14 cellular contexts compared by ENCODE assay signal in the genomic region with DNA sequence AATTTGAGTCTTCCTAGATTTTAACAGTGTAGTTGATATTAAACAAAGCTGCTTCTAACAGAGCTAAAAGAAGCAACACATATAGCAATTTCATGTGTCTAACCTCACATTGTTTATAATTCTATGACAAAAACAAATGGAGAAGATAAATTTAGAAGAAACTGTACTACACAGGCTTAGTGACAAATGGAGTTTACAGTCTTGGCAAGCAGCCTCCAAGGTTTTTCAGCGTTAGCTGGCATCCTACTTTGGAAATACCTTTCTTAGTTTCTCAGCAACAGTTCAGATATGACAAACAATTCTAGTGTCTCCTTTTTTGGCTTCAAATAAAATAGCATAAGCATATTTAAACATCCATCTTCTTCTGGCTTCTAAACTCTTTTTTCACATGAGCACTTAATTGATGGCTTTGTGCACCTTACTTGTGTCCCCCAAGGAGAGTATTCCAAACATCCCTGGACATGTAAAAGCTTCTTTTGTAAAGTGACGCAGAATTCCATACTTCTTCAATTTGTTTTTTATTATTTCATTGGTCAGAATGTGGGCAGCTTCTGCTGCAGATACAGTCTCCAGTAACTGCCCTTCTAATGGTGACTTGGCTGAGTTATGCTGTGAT.
A peak's percentile ranks its signal among the peaks of the same experiment; 100 is the strongest.
DNase-seq lines count a peak whose midpoint lies in the region; ATAC-seq and TF ChIP-seq lines count a peak whose summit lies in the region.
"Had no signal": no experiment of that assay in that cellular context is flagged by ENCODE, and none has a peak within 500 bp of the region (broad histone marks: within the 10 kb centered on the region; RNA-seq: fewer than 3 reads in every experiment).

No MANE protein-coding gene starts in this region.

- H3K4me3 ChIP-seq in fibroblast of villous mesenchyme (ENCODE audit: low read depth, low read length), result no peak overlapping the region
- H3K4me3 ChIP-seq in stomach, result no peak overlapping the region
- H3K4me3 ChIP-seq: BLaER1 treated with 17β-estradiol and CSF1 and Interleukin-3, amounts not matched to agents 10 nM and 100 nM; SJCRH30 had no signal

- H3K36me3 Mint-ChIP-seq in WTC11, result peaks cover 15% of the 10 kb centered on the region
- H3K36me3 Mint-ChIP-seq: activated naive CD8-positive, alpha-beta T cell had no signal

- intact Hi-C loops in stomach (cut with DNase I; ENCODE audit: low total_unique reads), result no loop called here

- no peak for TF ChIP-seq EP300 in stomach (IDR thresholded peaks at IDR 0.05)

- H3K27ac Mint-ChIP-seq in WTC11, result no peak overlapping the region
- H3K27ac Mint-ChIP-seq: activated naive CD8-positive, alpha-beta T cell had no signal

- no peaks in the 10 kb centered on the region for H3K36me3 ChIP-seq in stomach
- H3K36me3 ChIP-seq: BLaER1 treated with 17β-estradiol and CSF1 and Interleukin-3, amounts not matched to agents 10 nM and 100 nM; SJCRH30 had no signal

- H3K27me3 ChIP-seq in stomach, result no peaks in the 10 kb centered on the region
- H3K27me3 ChIP-seq: BLaER1 treated with 17β-estradiol and CSF1 and Interleukin-3, amounts not matched to agents 10 nM and 100 nM; SJCRH30 had no signal

- H3K27me3 Mint-ChIP-seq in WTC11 (ENCODE audit: low read depth), result no peaks in the 10 kb centered on the region; the same call in 1 of the 2 replicates
- H3K27me3 Mint-ChIP-seq: activated naive CD8-positive, alpha-beta T cell had no signal

- H3K27ac ChIP-seq in VCaP, result peak overlapping the region; percentile 13
- H3K27ac ChIP-seq in stomach, result peak overlapping the region in 3 of 5 donors; percentile 10 to 74 (median 64)
- H3K27ac ChIP-seq: BLaER1 treated with 17β-estradiol and CSF1 and Interleukin-3, amounts not matched to agents 10 nM and 100 nM; SJCRH30 had no signal

- CTCF ChIA-PET in WTC11 (lab: Charles Lee), result no interaction called here

- no peak for TF ChIP-seq POLR2A in stomach (IDR thresholded peaks at IDR 0.05)

- ATAC-seq in WTC11 (no peak), HG03565 (IDR thresholded peaks at IDR 0.05; ENCODE audit: unreplicated experiment) (no peak), HG02870 (IDR thresholded peaks at IDR 0.05; ENCODE audit: unreplicated experiment) (no peak)
- ATAC-seq: stimulated activated naive CD8-positive, alpha-beta T cell treated with anti-CD3 and anti-CD28 coated beads, Interleukin-15, Interleukin-2, amounts not matched to agents 100 U/mL and 50 U/mL, for 24 hours had no signal

- 53 to 72% (median 58%) methylated on average over 2 of the region's 2 CpGs for WGBS in stomach, 5 donors

- no peaks in the 10 kb centered on the region for H3K9me3 ChIP-seq in stomach
- H3K9me3 ChIP-seq: SJCRH30 had no signal

- peaks cover 4% of the 10 kb centered on the region for H3K4me1 Mint-ChIP-seq in WTC11

- DNase-seq in GM04503 (ENCODE audit: low read depth) (peak; percentile 8), fibroblast of villous mesenchyme (ENCODE audit: low read depth) (peak; percentile 27), stomach (no peak), WTC11 (ENCODE audit: low spot score) (no peak)
- DNase-seq: cerebellar nuclear complex; NCI-H1436 treated with DMSO at 0.1 percent for 48 hours; posterior cingulate gyrus; SJCRH30; stimulated activated naive CD8-positive, alpha-beta T cell treated with anti-CD3 and anti-CD28 coated beads, Interleukin-15, Interleukin-2, amounts not matched to agents 100 U/mL and 50 U/mL, for 24 hours had no signal

- peaks cover 29% of the 10 kb centered on the region for H3K9me3 Mint-ChIP-seq in WTC11

- POLR2A ChIA-PET in WTC11 (lab: Charles Lee), result no interaction called here

- peaks cover 0 to 9% (median 0%) of the 10 kb centered on the region in 4 donors for H3K4me1 ChIP-seq in stomach
- H3K4me1 ChIP-seq: BLaER1 treated with 17β-estradiol and CSF1 and Interleukin-3, amounts not matched to agents 10 nM and 100 nM; SJCRH30 had no signal

- H3K4me3 Mint-ChIP-seq in WTC11, result no peak overlapping the region
- H3K4me3 Mint-ChIP-seq: activated naive CD8-positive, alpha-beta T cell had no signal

- no peak for TF ChIP-seq CTCF in VCaP (conservative IDR thresholded peaks at IDR 0.05)
- TF ChIP-seq CTCF in fibroblast of villous mesenchyme (IDR thresholded peaks at IDR 0.05; ENCODE audit: insufficient read depth, low read depth, low read length), result no peak
- TF ChIP-seq CTCF in stomach (IDR thresholded peaks at IDR 0.05), result no peak
- TF ChIP-seq CTCF in WTC11 (IDR thresholded peaks at IDR 0.05), result no peak

TF ChIP-seq in WTC11, 78 proteins besides CTCF, POLR2A, EP300 and RAD21:
- TF ChIP-seq USF2 (CRISPR knock-in tag; IDR thresholded peaks at IDR 0.05), result no peak
- no peak for TF ChIP-seq MYBL2 (CRISPR knock-in tag; IDR thresholded peaks at IDR 0.05)
- TF ChIP-seq TCF7 (CRISPR knock-in tag; IDR thresholded peaks at IDR 0.05; ENCODE audit: low read depth), result no peak
- TF ChIP-seq NR2C2 (CRISPR knock-in tag; IDR thresholded peaks at IDR 0.05), result no peak
- TF ChIP-seq FOXP1 (CRISPR knock-in tag; IDR thresholded peaks at IDR 0.05; ENCODE audit: borderline replicate concordance), result no peak
- TF ChIP-seq MXD4 (CRISPR knock-in tag; IDR thresholded peaks at IDR 0.05; ENCODE audit: borderline replicate concordance), result no peak
- TF ChIP-seq ZNF263 (CRISPR knock-in tag; IDR thresholded peaks at IDR 0.05; ENCODE audit: low read depth), result no peak
- TF ChIP-seq FOXJ3 (CRISPR knock-in tag; IDR thresholded peaks at IDR 0.05; ENCODE audit: borderline replicate concordance), result no peak
- no peak for TF ChIP-seq GRHL2 (CRISPR knock-in tag; IDR thresholded peaks at IDR 0.05; ENCODE audit: insufficient replicate concordance, severe bottlenecking)
- TF ChIP-seq PRDM15 (CRISPR knock-in tag; IDR thresholded peaks at IDR 0.05), result no peak
- TF ChIP-seq NFATC4 (CRISPR knock-in tag; IDR thresholded peaks at IDR 0.05), result no peak

Comparison
In these comparisons a context has a peak if more than half of its experiments do, and no peak if none do; other contexts are left out.
1. DNase-seq: peak in GM04503 (single experiment) and fibroblast of villous mesenchyme (single experiment); none in stomach (single experiment) and WTC11 (single experiment).